Comparison of ENCODE assay signal across 1 cellular context in genomic region chr7:8303904-8304528, GRCh38.
TF ChIP-seq lines count a peak whose summit lies in the region.

No MANE protein-coding gene starts in this region.

TF ChIP-seq in K562, 482 proteins besides CTCF, POLR2A, EP300 and RAD21 (continued from another document and continues in another):
- TF ChIP-seq, protein P1, sequence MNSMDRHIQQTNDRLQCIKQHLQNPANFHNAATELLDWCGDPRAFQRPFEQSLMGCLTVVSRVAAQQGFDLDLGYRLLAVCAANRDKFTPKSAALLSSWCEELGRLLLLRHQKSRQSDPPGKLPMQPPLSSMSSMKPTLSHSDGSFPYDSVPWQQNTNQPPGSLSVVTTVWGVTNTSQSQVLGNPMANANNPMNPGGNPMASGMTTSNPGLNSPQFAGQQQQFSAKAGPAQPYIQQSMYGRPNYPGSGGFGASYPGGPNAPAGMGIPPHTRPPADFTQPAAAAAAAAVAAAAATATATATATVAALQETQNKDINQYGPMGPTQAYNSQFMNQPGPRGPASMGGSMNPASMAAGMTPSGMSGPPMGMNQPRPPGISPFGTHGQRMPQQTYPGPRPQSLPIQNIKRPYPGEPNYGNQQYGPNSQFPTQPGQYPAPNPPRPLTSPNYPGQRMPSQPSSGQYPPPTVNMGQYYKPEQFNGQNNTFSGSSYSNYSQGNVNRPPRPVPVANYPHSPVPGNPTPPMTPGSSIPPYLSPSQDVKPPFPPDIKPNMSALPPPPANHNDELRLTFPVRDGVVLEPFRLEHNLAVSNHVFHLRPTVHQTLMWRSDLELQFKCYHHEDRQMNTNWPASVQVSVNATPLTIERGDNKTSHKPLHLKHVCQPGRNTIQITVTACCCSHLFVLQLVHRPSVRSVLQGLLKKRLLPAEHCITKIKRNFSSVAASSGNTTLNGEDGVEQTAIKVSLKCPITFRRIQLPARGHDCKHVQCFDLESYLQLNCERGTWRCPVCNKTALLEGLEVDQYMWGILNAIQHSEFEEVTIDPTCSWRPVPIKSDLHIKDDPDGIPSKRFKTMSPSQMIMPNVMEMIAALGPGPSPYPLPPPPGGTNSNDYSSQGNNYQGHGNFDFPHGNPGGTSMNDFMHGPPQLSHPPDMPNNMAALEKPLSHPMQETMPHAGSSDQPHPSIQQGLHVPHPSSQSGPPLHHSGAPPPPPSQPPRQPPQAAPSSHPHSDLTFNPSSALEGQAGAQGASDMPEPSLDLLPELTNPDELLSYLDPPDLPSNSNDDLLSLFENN (IDR thresholded peaks at IDR 0.05; ENCODE audit: low read depth in 2 of 2, low read length in 2 of 2) = no peak
- TF ChIP-seq MYC (IDR thresholded peaks at IDR 0.05; ENCODE audit: low read depth, low read length) = no peak
- no peak for TF ChIP-seq MYC (CRISPR knock-in tag; IDR thresholded peaks at IDR 0.05; ENCODE audit: borderline replicate concordance, low read depth)
- peak; percentile 87 for TF ChIP-seq ZNF316 (IDR thresholded peaks at IDR 0.05)
- no peak for TF ChIP-seq NELFE (IDR thresholded peaks at IDR 0.05; ENCODE audit: insufficient read depth, insufficient read length)
- TF ChIP-seq PHB2 (IDR thresholded peaks at IDR 0.05; ENCODE audit: low read depth) = no peak
- peak in 1 of 2 experiments; percentile 45; a peak in 2 of 4 replicates for TF ChIP-seq ZNF639 (CRISPR knock-in tag; conservative IDR thresholded peaks at IDR 0.05 in 1 of 2, IDR thresholded peaks at IDR 0.05 in 1 of 2)
- TF ChIP-seq ATF7 (IDR thresholded peaks at IDR 0.05) = peak; percentile 77
- no peak for TF ChIP-seq PPARD (CRISPR knock-in tag; IDR thresholded peaks at IDR 0.05)
- TF ChIP-seq HNRNPLL (IDR thresholded peaks at IDR 0.05; ENCODE audit: low read depth, low read length, poor library complexity, severe bottlenecking) = peak; percentile 41
- TF ChIP-seq SMARCC2 (IDR thresholded peaks at IDR 0.05; ENCODE audit: low read depth) = no peak; the same call in 1 of the 2 replicates
- 0 out of 2 replicates have a peak, but pooled peaks have one; percentile 39 for TF ChIP-seq SOX6 (IDR thresholded peaks at IDR 0.05)
- no peak; the same call in 1 of the 2 replicates for TF ChIP-seq MAX (CRISPR knock-in tag; IDR thresholded peaks at IDR 0.05)
- TF ChIP-seq PBX2 (CRISPR knock-in tag; IDR thresholded peaks at IDR 0.05; ENCODE audit: low read depth) = no peak
- 0 out of 2 replicates have a peak, but pooled peaks have one; percentile 31 for TF ChIP-seq PBX2 (tag; conservative IDR thresholded peaks at IDR 0.05; ENCODE audit: low read depth)
- peak; percentile 58; the same call in 1 of the 2 replicates for TF ChIP-seq USF2 (CRISPR knock-in tag; IDR thresholded peaks at IDR 0.05)
- no peak for TF ChIP-seq RBM14 (IDR thresholded peaks at IDR 0.05; ENCODE audit: borderline replicate concordance, insufficient read depth, low read depth, low read length)
- TF ChIP-seq PRMT5 (CRISPR knock-in tag; IDR thresholded peaks at IDR 0.05) = no peak
- TF ChIP-seq ZNF551 (CRISPR knock-in tag; IDR thresholded peaks at IDR 0.05) = no peak
- 0 out of 2 replicates have a peak, but pooled peaks have one; percentile 14 for TF ChIP-seq CEBPG (CRISPR knock-in tag; IDR thresholded peaks at IDR 0.05)
- peak; percentile 19 to 47; a peak in 2 of 4 replicates for TF ChIP-seq CEBPG (tag; conservative IDR thresholded peaks at IDR 0.05 in 1 of 2, IDR thresholded peaks at IDR 0.05 in 1 of 2)
- no peak for TF ChIP-seq PYGO2 (tag; IDR thresholded peaks at IDR 0.05)
- TF ChIP-seq, protein P2, sequence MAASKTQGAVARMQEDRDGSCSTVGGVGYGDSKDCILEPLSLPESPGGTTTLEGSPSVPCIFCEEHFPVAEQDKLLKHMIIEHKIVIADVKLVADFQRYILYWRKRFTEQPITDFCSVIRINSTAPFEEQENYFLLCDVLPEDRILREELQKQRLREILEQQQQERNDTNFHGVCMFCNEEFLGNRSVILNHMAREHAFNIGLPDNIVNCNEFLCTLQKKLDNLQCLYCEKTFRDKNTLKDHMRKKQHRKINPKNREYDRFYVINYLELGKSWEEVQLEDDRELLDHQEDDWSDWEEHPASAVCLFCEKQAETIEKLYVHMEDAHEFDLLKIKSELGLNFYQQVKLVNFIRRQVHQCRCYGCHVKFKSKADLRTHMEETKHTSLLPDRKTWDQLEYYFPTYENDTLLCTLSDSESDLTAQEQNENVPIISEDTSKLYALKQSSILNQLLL (CRISPR knock-in tag; IDR thresholded peaks at IDR 0.05; ENCODE audit: borderline replicate concordance) = no peak
- TF ChIP-seq, protein P3, sequence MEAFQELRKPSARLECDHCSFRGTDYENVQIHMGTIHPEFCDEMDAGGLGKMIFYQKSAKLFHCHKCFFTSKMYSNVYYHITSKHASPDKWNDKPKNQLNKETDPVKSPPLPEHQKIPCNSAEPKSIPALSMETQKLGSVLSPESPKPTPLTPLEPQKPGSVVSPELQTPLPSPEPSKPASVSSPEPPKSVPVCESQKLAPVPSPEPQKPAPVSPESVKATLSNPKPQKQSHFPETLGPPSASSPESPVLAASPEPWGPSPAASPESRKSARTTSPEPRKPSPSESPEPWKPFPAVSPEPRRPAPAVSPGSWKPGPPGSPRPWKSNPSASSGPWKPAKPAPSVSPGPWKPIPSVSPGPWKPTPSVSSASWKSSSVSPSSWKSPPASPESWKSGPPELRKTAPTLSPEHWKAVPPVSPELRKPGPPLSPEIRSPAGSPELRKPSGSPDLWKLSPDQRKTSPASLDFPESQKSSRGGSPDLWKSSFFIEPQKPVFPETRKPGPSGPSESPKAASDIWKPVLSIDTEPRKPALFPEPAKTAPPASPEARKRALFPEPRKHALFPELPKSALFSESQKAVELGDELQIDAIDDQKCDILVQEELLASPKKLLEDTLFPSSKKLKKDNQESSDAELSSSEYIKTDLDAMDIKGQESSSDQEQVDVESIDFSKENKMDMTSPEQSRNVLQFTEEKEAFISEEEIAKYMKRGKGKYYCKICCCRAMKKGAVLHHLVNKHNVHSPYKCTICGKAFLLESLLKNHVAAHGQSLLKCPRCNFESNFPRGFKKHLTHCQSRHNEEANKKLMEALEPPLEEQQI (IDR thresholded peaks at IDR 0.05) = no peak
- no peak for TF ChIP-seq PML (IDR thresholded peaks at IDR 0.05; ENCODE audit: low read length)
- TF ChIP-seq ARNT (IDR thresholded peaks at IDR 0.05) = 0 out of 4 replicates have a peak, but pooled peaks of 1 of the 2 experiments have one; percentile 36
- TF ChIP-seq ZNF57 (CRISPR knock-in tag; IDR thresholded peaks at IDR 0.05) = no peak
- TF ChIP-seq LCOR (CRISPR knock-in tag; IDR thresholded peaks at IDR 0.05) = no peak
- TF ChIP-seq SPI1 (IDR thresholded peaks at IDR 0.05; ENCODE audit: borderline replicate concordance, low read depth, low read length) = no peak
- TF ChIP-seq TEAD1 (CRISPR knock-in tag; IDR thresholded peaks at IDR 0.05) = no peak
- no peak for TF ChIP-seq ZNF347 (CRISPR knock-in tag; IDR thresholded peaks at IDR 0.05; ENCODE audit: low read depth)
- TF ChIP-seq MAZ (CRISPR knock-in tag; conservative IDR thresholded peaks at IDR 0.05 in 1 of 2, IDR thresholded peaks at IDR 0.05 in 1 of 2) = no peak; a peak in 1 of 4 replicates
- TF ChIP-seq RBFOX2 (IDR thresholded peaks at IDR 0.05; ENCODE audit: low read depth, low read length) = peak; percentile 70
- TF ChIP-seq MCM3 (IDR thresholded peaks at IDR 0.05) = no peak
- no peak for TF ChIP-seq ZNF217 (CRISPR knock-in tag; IDR thresholded peaks at IDR 0.05)
- TF ChIP-seq EP400 (IDR thresholded peaks at IDR 0.05) = peak; percentile 84
- no peak for TF ChIP-seq ZNF165 (CRISPR knock-in tag; IDR thresholded peaks at IDR 0.05; ENCODE audit: borderline replicate concordance)
- no peak for TF ChIP-seq XRCC5 (IDR thresholded peaks at IDR 0.05; ENCODE audit: low read depth, low read length)
- no peak for TF ChIP-seq ZNF146 (CRISPR knock-in tag; IDR thresholded peaks at IDR 0.05; ENCODE audit: unreplicated experiment)
- no peak for TF ChIP-seq LARP7 (IDR thresholded peaks at IDR 0.05)
- TF ChIP-seq BDP1 (IDR thresholded peaks at IDR 0.05; ENCODE audit: insufficient read depth, insufficient read length) = no peak
- peak; percentile 66 for TF ChIP-seq MAFG (tag; conservative IDR thresholded peaks at IDR 0.05)
- 0 out of 2 replicates have a peak, but pooled peaks have one; percentile 33 for TF ChIP-seq EGR1 (conservative IDR thresholded peaks at IDR 0.05)
- TF ChIP-seq, protein P4, sequence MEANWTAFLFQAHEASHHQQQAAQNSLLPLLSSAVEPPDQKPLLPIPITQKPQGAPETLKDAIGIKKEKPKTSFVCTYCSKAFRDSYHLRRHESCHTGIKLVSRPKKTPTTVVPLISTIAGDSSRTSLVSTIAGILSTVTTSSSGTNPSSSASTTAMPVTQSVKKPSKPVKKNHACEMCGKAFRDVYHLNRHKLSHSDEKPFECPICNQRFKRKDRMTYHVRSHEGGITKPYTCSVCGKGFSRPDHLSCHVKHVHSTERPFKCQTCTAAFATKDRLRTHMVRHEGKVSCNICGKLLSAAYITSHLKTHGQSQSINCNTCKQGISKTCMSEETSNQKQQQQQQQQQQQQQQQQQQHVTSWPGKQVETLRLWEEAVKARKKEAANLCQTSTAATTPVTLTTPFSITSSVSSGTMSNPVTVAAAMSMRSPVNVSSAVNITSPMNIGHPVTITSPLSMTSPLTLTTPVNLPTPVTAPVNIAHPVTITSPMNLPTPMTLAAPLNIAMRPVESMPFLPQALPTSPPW (CRISPR knock-in tag; IDR thresholded peaks at IDR 0.05) = peak; percentile 27; the same call in 1 of the 2 replicates
- no peak for TF ChIP-seq TAF15 (IDR thresholded peaks at IDR 0.05; ENCODE audit: low read depth, low read length)
- TF ChIP-seq MAFF (IDR thresholded peaks at IDR 0.05; ENCODE audit: low read length) = 0 out of 2 replicates have a peak, but pooled peaks have one; percentile 22
- TF ChIP-seq FOXK1 (CRISPR knock-in tag; IDR thresholded peaks at IDR 0.05; ENCODE audit: borderline replicate concordance) = no peak
- no peak for TF ChIP-seq CHD4 (IDR thresholded peaks at IDR 0.05; ENCODE audit: insufficient read depth, insufficient replicate concordance, low read depth, low read length, poor library complexity, severe bottlenecking)
- TF ChIP-seq LEF1 (IDR thresholded peaks at IDR 0.05) = 0 out of 2 replicates have a peak, but pooled peaks have one; percentile 22
- no peak for TF ChIP-seq HIVEP1 (CRISPR knock-in tag; IDR thresholded peaks at IDR 0.05)
- peak; percentile 75 for TF ChIP-seq POLR2G (IDR thresholded peaks at IDR 0.05; ENCODE audit: low read depth, low read length)
- TF ChIP-seq, protein P5, sequence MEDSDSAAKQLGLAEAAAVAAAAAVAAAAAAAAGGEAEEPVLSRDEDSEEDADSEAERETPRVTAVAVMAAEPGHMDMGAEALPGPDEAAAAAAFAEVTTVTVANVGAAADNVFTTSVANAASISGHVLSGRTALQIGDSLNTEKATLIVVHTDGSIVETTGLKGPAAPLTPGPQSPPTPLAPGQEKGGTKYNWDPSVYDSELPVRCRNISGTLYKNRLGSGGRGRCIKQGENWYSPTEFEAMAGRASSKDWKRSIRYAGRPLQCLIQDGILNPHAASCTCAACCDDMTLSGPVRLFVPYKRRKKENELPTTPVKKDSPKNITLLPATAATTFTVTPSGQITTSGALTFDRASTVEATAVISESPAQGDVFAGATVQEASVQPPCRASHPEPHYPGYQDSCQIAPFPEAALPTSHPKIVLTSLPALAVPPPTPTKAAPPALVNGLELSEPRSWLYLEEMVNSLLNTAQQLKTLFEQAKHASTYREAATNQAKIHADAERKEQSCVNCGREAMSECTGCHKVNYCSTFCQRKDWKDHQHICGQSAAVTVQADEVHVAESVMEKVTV (CRISPR knock-in tag; IDR thresholded peaks at IDR 0.05) = no peak
